18 cellular contexts compared by ENCODE assay signal in the genomic region with DNA sequence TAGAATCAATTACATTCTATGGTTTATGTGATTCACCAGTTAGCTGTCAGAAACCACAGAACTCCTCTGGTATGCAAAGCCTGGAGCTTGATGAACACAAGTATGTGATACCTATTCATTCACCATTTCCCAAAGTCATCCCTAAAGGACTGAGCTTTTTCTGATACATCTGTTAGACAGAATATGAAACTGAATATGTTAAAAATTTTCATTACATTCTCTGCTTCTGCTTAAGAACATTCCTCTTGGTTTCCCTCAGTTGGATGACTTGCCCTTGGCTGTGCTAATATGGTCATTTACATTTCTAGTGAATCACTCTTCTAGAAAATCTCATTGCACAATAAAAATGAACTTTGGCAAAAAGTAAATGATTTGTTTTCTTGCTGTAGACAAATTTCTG. TPM values are rescaled to one million over a fixed set of nuclear protein-coding genes. Genes with fewer than 3 reads are reported as not detected.
DNase-seq lines count a peak whose midpoint lies in the region; ATAC-seq and TF ChIP-seq lines count a peak whose summit lies in the region.
"Had no signal": no experiment of that assay in that cellular context is flagged by ENCODE, and none has a peak within 500 bp of the region (broad histone marks: within the 10 kb centered on the region; RNA-seq: fewer than 3 reads in every experiment).

No MANE protein-coding gene starts in this region.

- intact Hi-C loops in stomach (cut with DNase I; ENCODE audit: low total_unique reads) = no loop called here

- no peak for TF ChIP-seq POLR2A in stomach (IDR thresholded peaks at IDR 0.05)

- peak overlapping the region; percentile 37 for H3K27ac ChIP-seq in SJCRH30
- H3K27ac ChIP-seq in fibroblast of lung (ENCODE audit: insufficient read depth, low read length) = no peak overlapping the region
- no peak overlapping the region for H3K27ac ChIP-seq in stomach
- H3K27ac ChIP-seq: dorsolateral prefrontal cortex, right atrium auricular region had no signal

- no peaks in the 10 kb centered on the region for H3K27me3 ChIP-seq in SJCRH30
- no peaks in the 10 kb centered on the region for H3K27me3 ChIP-seq in fibroblast of lung (ENCODE audit: control insufficient read depth, insufficient read depth, low read length)
- no peaks in the 10 kb centered on the region for H3K27me3 ChIP-seq in stomach
- H3K27me3 ChIP-seq: adrenal gland, dorsolateral prefrontal cortex, right atrium auricular region had no signal

- no peaks in the 10 kb centered on the region for H3K79me2 ChIP-seq in fibroblast of lung (ENCODE audit: control insufficient read depth, insufficient read depth, low read length)

- no peak overlapping the region for H3K4me2 ChIP-seq in fibroblast of lung (ENCODE audit: extremely low read depth, insufficient read depth, low read length)

- H3K4me1 ChIP-seq in SJCRH30 = peaks cover 30% of the 10 kb centered on the region
- H3K4me1 ChIP-seq in fibroblast of lung (ENCODE audit: control insufficient read depth, extremely low read depth, insufficient read depth, low read length) = peaks cover 8% of the 10 kb centered on the region
- H3K4me1 ChIP-seq in stomach = peaks cover 0 to 12% (median 2%) of the 10 kb centered on the region in 4 donors
- H3K4me1 ChIP-seq: right atrium auricular region had no signal

- no peak for ATAC-seq in GM18858 (IDR thresholded peaks at IDR 0.05; ENCODE audit: unreplicated experiment)
- ATAC-seq in GM18511 (IDR thresholded peaks at IDR 0.05; ENCODE audit: unreplicated experiment) = no peak
- ATAC-seq: activated CD4-positive, alpha-beta T cell treated with anti-CD3 and anti-CD28 coated beads for 36 hours; activated T-cell treated with anti-CD3 and anti-CD28 coated beads, Interleukin-2, amount 50 U/mL, for 4 hours; left cardiac atrium; naive thymus-derived CD4-positive, alpha-beta T cell had no signal

- H3K9me3 ChIP-seq in SJCRH30 (replicated peaks) (0 out of 2 replicates have a peak, but pooled peaks cover 3% of the 10 kb centered on the region), fibroblast of lung (ENCODE audit: control insufficient read depth, insufficient read depth, low read depth, low read length) (no peaks in the 10 kb centered on the region), stomach (no peaks in the 10 kb centered on the region)
- H3K9me3 ChIP-seq: adrenal gland, right atrium auricular region had no signal

- no peaks in the 10 kb centered on the region for H4K20me1 ChIP-seq in fibroblast of lung (ENCODE audit: control insufficient read depth, extremely low read depth, insufficient read depth, low read length)

- H3K9ac ChIP-seq in fibroblast of lung (ENCODE audit: insufficient read depth, low read length) = no peak overlapping the region

- TF ChIP-seq EP300 in stomach (IDR thresholded peaks at IDR 0.05) = no peak

- H3K36me3 ChIP-seq in SJCRH30 (no peaks in the 10 kb centered on the region), fibroblast of lung (ENCODE audit: control insufficient read depth, insufficient read depth, low read length) (no peaks in the 10 kb centered on the region), stomach (no peaks in the 10 kb centered on the region)
- H3K36me3 ChIP-seq: adrenal gland, right atrium auricular region had no signal

- H2AFZ ChIP-seq in fibroblast of lung (ENCODE audit: low read length) = no peak overlapping the region

- H3K4me3 ChIP-seq in SJCRH30 (no peak overlapping the region), fibroblast of lung (replicated peaks in 1 of 4; ENCODE audit: control extremely low read depth in 1 of 4, insufficient read depth in 1 of 4, low read depth in 3 of 4, low read length in 4 of 4) (no peak overlapping the region), retinal pigment epithelial cell (ENCODE audit: low read length) (no peak overlapping the region), stomach (no peak overlapping the region)
- H3K4me3 ChIP-seq: adrenal gland, dorsolateral prefrontal cortex, right atrium auricular region had no signal

- TF ChIP-seq CTCF in fibroblast of lung (conservative IDR thresholded peaks at IDR 0.05 in 1 of 2, IDR thresholded peaks at IDR 0.05 in 1 of 2; ENCODE audit: low read depth in 1 of 2, low read length in 2 of 2) = no peak
- no peak for TF ChIP-seq CTCF in retinal pigment epithelial cell (conservative IDR thresholded peaks at IDR 0.05; ENCODE audit: low read depth, low read length)
- no peak for TF ChIP-seq CTCF in stomach (IDR thresholded peaks at IDR 0.05)

- DNase-seq in ELR (ENCODE audit: low read depth) (peak; percentile 66), SJCRH30 (peak; percentile 22 to 40), fibroblast of lung (ENCODE audit: low read depth in 2 of 2) (peak; percentile 57 to 93), retinal pigment epithelial cell (ENCODE audit: low read depth) (peak; percentile 17), stomach (no peak), GM19238 (ENCODE audit: insufficient read length, low spot score) (no peak)
- DNase-seq: activated CD4-positive, alpha-beta T cell treated with anti-CD3 and anti-CD28 coated beads for 36 hours; activated T-cell treated with anti-CD3 and anti-CD28 coated beads, Interleukin-2, amount 50 U/mL, for 4 hours; dorsolateral prefrontal cortex; left cardiac atrium; naive thymus-derived CD4-positive, alpha-beta T cell; NCI-H1105 treated with DMSO at 0.1 percent for 48 hours; NCI-H446 had no signal

RNA-seq across cellular contexts. Expression of gene PON1, which starts 10.8 kb away (rescaled TPM):
- 0.28 and 0.84 TPM in 2 replicates for total RNA-seq in SJCRH30 (2014; rRNA removed; shearing (Covaris generic))
- total RNA-seq in fibroblast of lung (not detected in 2 replicates), stomach (under 1 TPM in 1 of 5 donors, not detected in 4; 0.55 TPM)
- polyA plus RNA-seq in fibroblast of lung (not detected in 2 replicates), stomach (under 1 TPM in 1 of 3 donors, not detected in 2; 0.30 TPM)
- polyA plus RNA-seq in fibroblast of lung (2012) = not detected in 2 replicates
- not detected in 2 replicates for polyA minus RNA-seq in fibroblast of lung (ENCODE audit: low replicate concordance)
- total RNA-seq: activated CD4-positive, alpha-beta T cell treated with anti-CD3 and anti-CD28 coated beads for 36 hours; left cardiac atrium; naive thymus-derived CD4-positive, alpha-beta T cell; right atrium auricular region; T-helper 1 cell treated with Interleukin-12 subunit alpha and Interleukin-12 subunit beta and Interleukin-4 antibody, amounts not matched to agents 30 ng/mL and 1 ng/mL, for 36 hours had no signal
- polyA plus RNA-seq: naive thymus-derived CD4-positive, alpha-beta T cell had no signal

Comparison
In these comparisons a context has a peak if more than half of its experiments do, and no peak if none do; other contexts are left out.
1. DNase-seq: peak in ELR (single experiment), SJCRH30 (2 of 2), fibroblast of lung (2 of 2) and retinal pigment epithelial cell (single experiment); none in stomach (single experiment) and GM19238 (single experiment).